In genomic region chr9:93308676-93309075, GRCh38 we compare ENCODE assay signal across 10 cellular contexts.
"Had no signal": no experiment of that assay in that cellular context is flagged by ENCODE, and none has a peak within 500 bp of the region (broad histone marks: within the 10 kb centered on the region; RNA-seq: fewer than 3 reads in every experiment).

No MANE protein-coding gene starts in this region.

- H3K27ac ChIP-seq: breast epithelium, foreskin keratinocyte, pancreas, testis had no signal

- H3K36me3 ChIP-seq: breast epithelium had no signal

- H3K27me3 ChIP-seq: breast epithelium, foreskin keratinocyte, pancreas, testis had no signal

- H3K4me3 ChIP-seq: breast epithelium, pancreas, smooth muscle cell, testis had no signal

- H3K4me1 ChIP-seq: breast epithelium, foreskin keratinocyte had no signal

- ATAC-seq: activated T-cell treated with anti-CD3 and anti-CD28 coated beads, Interleukin-2, amount 50 U/mL, for 4 hours; foreskin keratinocyte; pancreas; SK-N-SH treated with all-trans-retinoic acid at 6 μM for 48 hours had no signal

- H3K9me3 ChIP-seq: breast epithelium, pancreas, testis had no signal

- DNase-seq: activated CD4-positive, alpha-beta T cell treated with anti-CD3 and anti-CD28 coated beads, Interleukin-2, amount 10 ng/mL, durations not matched to agents 24 days and 14 days; activated gamma-delta T cell treated with Interleukin-2 at 50 U/mL for 16 hours; activated T-cell treated with anti-CD3 and anti-CD28 coated beads, Interleukin-2, amount 50 U/mL, for 4 hours; foreskin keratinocyte; stimulated activated naive CD4-positive, alpha-beta T cell treated with Interleukin-2 at 50 U/mL for 16 hours; testis had no signal
